ENCODE assay signal across 1 cellular context in the genomic region with DNA sequence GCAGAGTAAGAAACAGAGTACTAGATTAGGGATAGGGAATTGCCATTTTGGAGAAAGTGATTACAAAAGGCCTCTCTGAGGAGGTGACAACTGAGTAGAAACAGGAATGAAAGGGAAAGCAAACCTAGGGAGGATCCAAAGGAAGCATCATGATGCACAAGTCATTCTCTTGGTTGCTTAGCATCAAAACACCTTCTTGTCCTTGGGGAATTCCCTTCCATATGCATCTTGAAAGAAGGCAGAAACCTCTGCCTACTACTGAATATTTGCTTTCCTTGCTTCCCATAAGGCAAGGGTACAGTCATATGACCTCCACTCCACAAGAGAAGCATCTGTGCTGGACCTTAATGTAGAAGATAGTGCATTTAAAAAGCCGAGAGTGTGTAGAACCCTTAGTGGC.
TF ChIP-seq lines count a peak whose summit lies in the region.

No MANE protein-coding gene starts in this region.

TF ChIP-seq in H1, 55 proteins besides CTCF, POLR2A, EP300 and RAD21:
- TF ChIP-seq SRF (IDR thresholded peaks at IDR 0.05; ENCODE audit: low read depth, low read length) (no peak), SP1 (IDR thresholded peaks at IDR 0.05; ENCODE audit: low read depth, low read length) (no peak), BCL11A (IDR thresholded peaks at IDR 0.05; ENCODE audit: low read depth in 2 of 2, low read length in 2 of 2) (no peak), TCF12 (IDR thresholded peaks at IDR 0.05; ENCODE audit: low read depth, low read length) (no peak), USF2 (IDR thresholded peaks at IDR 0.05; ENCODE audit: low read length) (no peak), MAX (IDR thresholded peaks at IDR 0.05) (no peak), POLR2AphosphoS5 (IDR thresholded peaks at IDR 0.05; ENCODE audit: low read depth, low read length) (no peak), RXRA (IDR thresholded peaks at IDR 0.05; ENCODE audit: insufficient read depth, low read depth, low read length) (no peak), SIN3A (conservative IDR thresholded peaks at IDR 0.05 in 1 of 2, IDR thresholded peaks at IDR 0.05 in 1 of 2; ENCODE audit: low read depth in 1 of 2, low read length in 2 of 2) (no peak), TEAD4 (IDR thresholded peaks at IDR 0.05; ENCODE audit: low read depth, low read length) (no peak), EZH2 (IDR thresholded peaks at IDR 0.05; ENCODE audit: low read depth, low read length, severe bottlenecking) (no peak), RNF2 (IDR thresholded peaks at IDR 0.05; ENCODE audit: borderline replicate concordance, low read depth, low read length, missing control alignments, poor library complexity, severe bottlenecking) (no peak), TAF1 (IDR thresholded peaks at IDR 0.05; ENCODE audit: low read depth, low read length) (no peak), TAF7 (optimal IDR thresholded peaks at IDR 0.05; ENCODE audit: borderline replicate concordance, low read depth, low read length) (no peak), CTBP2 (IDR thresholded peaks at IDR 0.05; ENCODE audit: borderline replicate concordance, insufficient read depth, insufficient read length, low read length) (no peak), BRCA1 (IDR thresholded peaks at IDR 0.05; ENCODE audit: low read depth, low read length) (no peak)
